In the genomic region with DNA sequence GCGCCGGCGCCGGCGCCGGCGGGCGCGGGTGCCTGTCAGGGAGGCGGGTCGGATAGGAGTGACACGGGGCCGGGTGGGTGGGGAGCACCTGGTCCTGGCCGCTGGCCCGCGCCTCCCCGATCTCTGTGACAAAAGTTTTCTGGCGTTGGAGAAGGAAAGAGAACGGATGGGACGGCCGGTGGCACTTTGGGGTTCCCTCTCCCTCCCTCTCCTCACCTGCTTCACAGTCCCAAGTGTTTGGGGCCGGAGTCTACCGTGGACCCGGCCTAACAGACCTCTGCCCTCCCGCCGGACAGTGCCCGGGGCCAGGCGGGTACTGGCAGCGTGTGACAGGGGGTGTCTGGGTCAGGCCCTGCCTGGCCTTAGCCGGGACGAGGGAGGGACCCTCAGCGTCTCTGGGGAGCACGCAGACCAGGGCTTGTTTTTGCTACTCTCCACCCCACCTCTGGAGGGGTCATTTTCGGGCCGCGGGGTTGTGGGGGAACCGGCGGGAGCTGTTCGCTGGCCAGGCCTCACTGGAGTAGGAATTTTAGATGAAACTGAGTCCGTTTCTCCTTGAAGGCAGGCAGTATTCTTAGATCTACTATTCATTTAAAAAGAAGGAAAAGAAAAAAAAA, we compare ENCODE assay signal across 11 cellular contexts. TPM values are rescaled to one million over a fixed set of nuclear protein-coding genes. Genes with fewer than 3 reads are reported as not detected.
DNase-seq lines count a peak whose midpoint lies in the region; ATAC-seq and TF ChIP-seq lines count a peak whose summit lies in the region.
"Had no signal": no experiment of that assay in that cellular context is flagged by ENCODE, and none has a peak within 500 bp of the region (broad histone marks: within the 10 kb centered on the region; RNA-seq: fewer than 3 reads in every experiment).

No MANE protein-coding gene starts in this region.

- TF ChIP-seq CTCF in choroid plexus epithelial cell (conservative IDR thresholded peaks at IDR 0.05; ENCODE audit: low read depth, low read length), result no peak
- TF ChIP-seq CTCF in thoracic aorta (IDR thresholded peaks at IDR 0.05), result no peak

- H3K9me3 Mint-ChIP-seq in memory B cell, result no peaks in the 10 kb centered on the region

- H3K27me3 ChIP-seq in thoracic aorta (replicated peaks; ENCODE audit: insufficient read depth), result no peaks in the 10 kb centered on the region

- no peaks in the 10 kb centered on the region for H3K36me3 Mint-ChIP-seq in memory B cell

- H3K36me3 ChIP-seq in thoracic aorta, result no peaks in the 10 kb centered on the region

- H3K27ac Mint-ChIP-seq in memory B cell, result no peak overlapping the region
- H3K27ac Mint-ChIP-seq: immature natural killer cell had no signal

- peak; percentile 58 for DNase-seq in DMS 273 (lab: John Stamatoyannopoulos, UW; ENCODE audit: unreplicated experiment)
- no peak for DNase-seq in DMS 273 treated with DMSO at 0.1 percent for 48 hours (lab: John Stamatoyannopoulos, UW)
- DNase-seq in choroid plexus epithelial cell (ENCODE audit: low read depth), result no peak
- no peak for DNase-seq in memory B cell (ENCODE audit: low spot score in 2 of 2)
- DNase-seq in thoracic aorta (ENCODE audit: low spot score), result no peak
- DNase-seq in stimulated activated CD4-positive, alpha-beta T cell treated with anti-CD3 and anti-CD28 coated beads, Interleukin-2, amount 100 ng/mL, for 48 hours, result no peak
- DNase-seq in glomerular visceral epithelial cell (ENCODE audit: extremely low spot score), result no peak
- DNase-seq in NCI-H82 (lab: John Stamatoyannopoulos, UW), result no peak
- DNase-seq: immature natural killer cell, NCI-H524 treated with DMSO at 0.1 percent for 48 hours had no signal

- H3K27ac ChIP-seq in thoracic aorta, result peak overlapping the region; percentile 84 to 99
- H3K27ac ChIP-seq: 22Rv1 had no signal

- H3K4me1 Mint-ChIP-seq in memory B cell, result peaks cover 33% of the 10 kb centered on the region

- H3K27me3 Mint-ChIP-seq in memory B cell, result peaks cover 50% of the 10 kb centered on the region

- H3K4me1 ChIP-seq in thoracic aorta (ENCODE audit: control insufficient read depth in 1 of 2, low read depth in 2 of 2), result peaks cover 0 to under 1% of the 10 kb centered on the region in 2 donors

- ATAC-seq in memory B cell (ENCODE audit: low read depth) (no peak), thoracic aorta (ENCODE audit: insufficient number of reproducible peaks, low FRiP score, low read depth) (no peak)

- no peaks in the 10 kb centered on the region for H3K9me3 ChIP-seq in thoracic aorta

- peak overlapping the region; percentile 46 for H3K4me3 ChIP-seq in choroid plexus epithelial cell (ENCODE audit: low read depth, low read length)
- H3K4me3 ChIP-seq in thoracic aorta, result peak overlapping the region; percentile 93

- H3K4me3 Mint-ChIP-seq in memory B cell, result peak overlapping the region; percentile 32

RNA-seq across cellular contexts. Expression of a gene that starts 1.7 kb away (rescaled TPM):
- 10 to 100 TPM; 37.9 to 44.8 TPM for total RNA-seq in thoracic aorta

RNA-seq across cellular contexts. Expression of a gene that starts 54.2 kb away (rescaled TPM):
- 10 to 100 TPM; 37.6 to 78.0 TPM for total RNA-seq in thoracic aorta
